In the genomic region with DNA sequence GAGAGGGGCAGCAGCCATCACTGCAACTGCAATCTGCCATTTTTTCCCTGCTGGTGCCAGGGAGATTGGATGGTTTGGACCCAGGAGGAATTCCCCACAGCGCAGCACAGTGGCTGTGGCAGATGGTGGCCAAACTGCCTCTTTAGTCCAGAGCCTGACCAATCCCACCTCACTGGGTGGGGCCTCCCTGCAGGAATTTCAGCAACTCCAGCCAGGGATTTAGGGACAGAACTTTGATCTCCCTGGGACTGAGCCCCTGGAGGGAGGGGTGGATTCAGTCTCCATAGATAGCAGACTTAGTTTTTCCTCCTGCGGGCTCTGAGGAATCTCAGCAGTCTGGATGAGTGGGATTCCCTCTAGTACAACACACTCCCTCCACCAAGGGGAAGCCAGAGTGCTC, we compare ENCODE assay signal across 8 cellular contexts.
"Had no signal": no experiment of that assay in that cellular context is flagged by ENCODE, and none has a peak within 500 bp of the region (broad histone marks: within the 10 kb centered on the region; RNA-seq: fewer than 3 reads in every experiment).

No MANE protein-coding gene starts in this region.

- H3K36me3 ChIP-seq: HAP-1 had no signal

- ATAC-seq: HCT116, K562 had no signal

- H3K4me3 Mint-ChIP-seq: HFFc6 had no signal

- H3K4me3 ChIP-seq: HAP-1, K562 had no signal

- DNase-seq: GOT3, H7, HFFc6, IMR-90, KG1 had no signal

- H3K9me3 ChIP-seq: HAP-1 had no signal

- H3K4me1 ChIP-seq: HAP-1 had no signal

- H3K27ac Mint-ChIP-seq: HFFc6 had no signal
